Comparison of ENCODE assay signal across 8 cellular contexts in genomic region chr19:4373601-4374441, GRCh38. TPM values are rescaled to one million over a fixed set of nuclear protein-coding genes. Genes with fewer than 3 reads are reported as not detected.
DNase-seq lines count a peak whose midpoint lies in the region; ATAC-seq and TF ChIP-seq lines count a peak whose summit lies in the region.

No MANE protein-coding gene starts in this region.

- no peak overlapping the region for H2AFZ ChIP-seq in GM23248

- CTCF ChIA-PET in activated CD8-positive, alpha-beta T cell treated with anti-CD3 and anti-CD28 coated beads for 36 hours (lab: Charles Lee), result no interaction called here

- peaks cover 59% of the 10 kb centered on the region for H3K4me1 Mint-ChIP-seq in activated CD8-positive, alpha-beta T cell treated with anti-CD3 and anti-CD28 coated beads for 36 hours (ENCODE audit: low read depth)

- peak overlapping the region; percentile 86 for H3K9ac ChIP-seq in GM23248

- peak overlapping the region; percentile 26 for H3K27ac Mint-ChIP-seq in activated CD8-positive, alpha-beta T cell treated with anti-CD3 and anti-CD28 coated beads for 36 hours

- no peak for TF ChIP-seq CTCF in activated CD8-positive, alpha-beta T cell treated with anti-CD3 and anti-CD28 coated beads for 36 hours (IDR thresholded peaks at IDR 0.05)
- no peak for TF ChIP-seq CTCF in right atrium auricular region (IDR thresholded peaks at IDR 0.05)
- no peak for TF ChIP-seq CTCF in sigmoid colon (IDR thresholded peaks at IDR 0.05)

- POLR2A ChIA-PET in activated CD8-positive, alpha-beta T cell treated with anti-CD3 and anti-CD28 coated beads for 36 hours (lab: Charles Lee), result interaction anchor here (0.5 to 1.5 kb wide), 3 partner anchors 11 to 368 kb away, joined by 3 read pairs; no protein-coding TSS in a partner anchor

- WGBS in GM23248 (ENCODE audit: low coverage in 1 of 2, low lambda C conversion rate in 2 of 2, missing lambda C conversion rate in 2 of 2), 2 experiments, result 6 to 9% methylated on average over 23 to 24 of the region's 24 CpGs
- 72 to 85% methylated on average over 24 of the region's 24 CpGs for WGBS in sigmoid colon, 2 donors

- H3K79me2 ChIP-seq in GM23248 (ENCODE audit: insufficient read depth), result peaks cover 88% of the 10 kb centered on the region

- intact Hi-C loops in activated CD8-positive, alpha-beta T cell treated with anti-CD3 and anti-CD28 coated beads for 36 hours (cut with micrococcal nuclease), result no loop called here
- intact Hi-C loops in sigmoid colon (cut with DNase I), result loop anchor here (2.0 kb wide), 1 partner anchor 17 kb away; no protein-coding TSS in a partner anchor

- H3K4me1 ChIP-seq in GM23248 (ENCODE audit: insufficient read depth) (peaks cover 78% of the 10 kb centered on the region), right atrium auricular region (peaks cover 0 to 100% of the 10 kb centered on the region in 2 donors), sigmoid colon (peaks cover 0 to 92% (median 83%) of the 10 kb centered on the region in 4 donors)

- H3K9me2 ChIP-seq in GM23248 (ENCODE audit: insufficient read depth), result no peaks in the 10 kb centered on the region

- no peaks in the 10 kb centered on the region; the same call in 1 of the 2 replicates for H4K20me1 ChIP-seq in GM23248 (ENCODE audit: insufficient read depth)

- DNase-seq in GM23248 (peak; percentile 74), right atrium auricular region (ENCODE audit: low spot score) (peak; percentile 87), sigmoid colon (peak; percentile 84), NCI-H524 treated with DMSO at 0.1 percent for 48 hours (lab: John Stamatoyannopoulos, UW) (no peak), NCI-H1105 treated with DMSO at 0.1 percent for 48 hours (lab: John Stamatoyannopoulos, UW) (no peak), mucosa of gallbladder (ENCODE audit: low spot score) (no peak)
- no peak for DNase-seq in activated CD8-positive, alpha-beta T cell treated with anti-CD3 and anti-CD28 coated beads for 36 hours

- H3K9me3 Mint-ChIP-seq in activated CD8-positive, alpha-beta T cell treated with anti-CD3 and anti-CD28 coated beads for 36 hours, result no peaks in the 10 kb centered on the region

- H3K27ac ChIP-seq in GM23248 (peak overlapping the region; percentile 97), right atrium auricular region (peak overlapping the region; percentile 91 to 95), sigmoid colon (peak overlapping the region; percentile 77 to 83 (median 82))

- H3K36me3 ChIP-seq in GM23248 (ENCODE audit: low read depth) (no peaks in the 10 kb centered on the region), right atrium auricular region (no peaks in the 10 kb centered on the region), sigmoid colon (no peaks in the 10 kb centered on the region)

- H3K27me3 ChIP-seq in GM23248 (replicated peaks; ENCODE audit: insufficient read depth), result no peaks in the 10 kb centered on the region
- H3K27me3 ChIP-seq in right atrium auricular region, result no peaks in the 10 kb centered on the region
- no peaks in the 10 kb centered on the region for H3K27me3 ChIP-seq in sigmoid colon

- TF ChIP-seq POLR2A in sigmoid colon (IDR thresholded peaks at IDR 0.05), result no peak

- H3F3A ChIP-seq in GM23248 (ENCODE audit: insufficient read depth), result peaks cover 51% of the 10 kb centered on the region

- peak overlapping the region; percentile 38 for H3K4me2 ChIP-seq in GM23248 (ENCODE audit: unreplicated experiment)

- TF ChIP-seq EP300 in sigmoid colon (IDR thresholded peaks at IDR 0.05), result no peak

- in situ Hi-C loops in GM23248 (cut with MboI), result no loop called here

- H3K27me3 Mint-ChIP-seq in activated CD8-positive, alpha-beta T cell treated with anti-CD3 and anti-CD28 coated beads for 36 hours, result no peaks in the 10 kb centered on the region

- ATAC-seq in activated CD8-positive, alpha-beta T cell treated with anti-CD3 and anti-CD28 coated beads for 36 hours, result no peak
- ATAC-seq in GM21390 (IDR thresholded peaks at IDR 0.05; ENCODE audit: unreplicated experiment), result no peak

- peaks cover 11% of the 10 kb centered on the region for H3K36me3 Mint-ChIP-seq in activated CD8-positive, alpha-beta T cell treated with anti-CD3 and anti-CD28 coated beads for 36 hours (ENCODE audit: low read depth)

- H3K4me3 ChIP-seq in GM23248 (peak overlapping the region; percentile 13), right atrium auricular region (peak overlapping the region in 1 of 2 donors; percentile 1), sigmoid colon (no peak overlapping the region)

- H3K4me3 Mint-ChIP-seq in activated CD8-positive, alpha-beta T cell treated with anti-CD3 and anti-CD28 coated beads for 36 hours, result no peak overlapping the region

- H3K9me3 ChIP-seq in GM23248 (ENCODE audit: low read depth) (no peaks in the 10 kb centered on the region), right atrium auricular region (no peaks in the 10 kb centered on the region), sigmoid colon (no peaks in the 10 kb centered on the region)

RNA-seq across cellular contexts. Expression of gene SH3GL1, which starts 26.5 kb away (rescaled TPM):
- 114 and 141 TPM in 2 replicates for total RNA-seq in GM23248 (2014; rRNA removed; shearing (Covaris generic))
- polyA plus RNA-seq in GM23248 (2016; fragmentation: Nextera tagmentation; extraction: Ambion mirVana) (151 and 159 TPM in 2 replicates), sigmoid colon (10 to 100 TPM; 37.9 to 47.4 (median 45.0) TPM)
- 10 to 100 TPM; 53.1 to 59.2 TPM for total RNA-seq in activated CD8-positive, alpha-beta T cell treated with anti-CD3 and anti-CD28 coated beads for 36 hours
- total RNA-seq in right atrium auricular region (10 to 100 TPM; 17.5 to 31.9 TPM), sigmoid colon (10 to 100 TPM; 28.5 to 33.9 (median 32.2) TPM), mucosa of gallbladder (56.9 TPM)

RNA-seq across cellular contexts. Expression of gene CHAF1A, which starts 28.6 kb away (rescaled TPM):
- 9.1 and 11.6 TPM in 2 replicates for total RNA-seq in GM23248 (2014; rRNA removed; shearing (Covaris generic))
- polyA plus RNA-seq in GM23248 (2016; fragmentation: Nextera tagmentation; extraction: Ambion mirVana), result 11.9 and 12.6 TPM in 2 replicates
- 10 to 100 TPM; 78.3 to 80.5 TPM for total RNA-seq in activated CD8-positive, alpha-beta T cell treated with anti-CD3 and anti-CD28 coated beads for 36 hours
- total RNA-seq in right atrium auricular region, result 1 to 10 TPM; 2.6 to 5.0 TPM
- total RNA-seq in sigmoid colon, result 1 to 10 TPM; 3.6 to 5.5 (median 4.1) TPM
- polyA plus RNA-seq in sigmoid colon, result 10 to 100 TPM in 2 of 3 donors, 1 to 10 TPM in 1; 5.4 to 19.1 (median 10.6) TPM
- 8.3 TPM for total RNA-seq in mucosa of gallbladder

RNA-seq across cellular contexts. Expression of gene MPND, which starts 30.5 kb away (rescaled TPM):
- 3.0 and 6.2 TPM in 2 replicates for total RNA-seq in GM23248 (2014; rRNA removed; shearing (Covaris generic))
- polyA plus RNA-seq in GM23248 (2016; fragmentation: Nextera tagmentation; extraction: Ambion mirVana) (5.0 and 8.4 TPM in 2 replicates), sigmoid colon (10 to 100 TPM; 38.2 to 65.2 (median 60.1) TPM)
- total RNA-seq in activated CD8-positive, alpha-beta T cell treated with anti-CD3 and anti-CD28 coated beads for 36 hours, result 10 to 100 TPM; 15.5 to 16.6 TPM
- total RNA-seq in right atrium auricular region (1 to 10 TPM; 6.2 to 7.3 TPM), sigmoid colon (10 to 100 TPM in 1 of 4 donors, 1 to 10 TPM in 3; 8.6 to 13.3 (median 9.3) TPM), mucosa of gallbladder (26.1 TPM)

RNA-seq across cellular contexts. Expression of gene STAP2, which starts 35.2 kb away (rescaled TPM):
- 1.8 and 6.4 TPM in 2 replicates for total RNA-seq in GM23248 (2014; rRNA removed; shearing (Covaris generic))
- polyA plus RNA-seq in GM23248 (2016; fragmentation: Nextera tagmentation; extraction: Ambion mirVana) (1.7 TPM in 2 replicates), sigmoid colon (100 to 1,000 TPM; 146 to 313 (median 199) TPM)
- 10 to 100 TPM in 1 of 2 experiments, 1 to 10 TPM in 1; 9.6 to 14.6 TPM for total RNA-seq in activated CD8-positive, alpha-beta T cell treated with anti-CD3 and anti-CD28 coated beads for 36 hours
- total RNA-seq in right atrium auricular region (10 to 100 TPM in 1 of 2 donors, 1 to 10 TPM in 1; 4.8 to 11.8 TPM), sigmoid colon (1 to 10 TPM in 3 of 4 donors, under 1 TPM in 1; 0.99 to 5.5 (median 2.7) TPM), mucosa of gallbladder (37.8 TPM)

Comparison
In these comparisons a context has a peak if more than half of its experiments do, and no peak if none do; other contexts are left out.
1. DNase-seq: peak in GM23248 (single experiment), right atrium auricular region (single experiment) and sigmoid colon (single experiment); none in activated CD8-positive, alpha-beta T cell treated with anti-CD3 and anti-CD28 coated beads for 36 hours (single experiment), NCI-H524 treated with DMSO at 0.1 percent for 48 hours (single experiment), NCI-H1105 treated with DMSO at 0.1 percent for 48 hours (single experiment) and mucosa of gallbladder (single experiment).
2. Peak in every context shown above with its lines, with median percentiles within 50 percentile points of each other: H3K27ac ChIP-seq.